ENCODE assay signal across 10 cellular contexts in the genomic region with DNA sequence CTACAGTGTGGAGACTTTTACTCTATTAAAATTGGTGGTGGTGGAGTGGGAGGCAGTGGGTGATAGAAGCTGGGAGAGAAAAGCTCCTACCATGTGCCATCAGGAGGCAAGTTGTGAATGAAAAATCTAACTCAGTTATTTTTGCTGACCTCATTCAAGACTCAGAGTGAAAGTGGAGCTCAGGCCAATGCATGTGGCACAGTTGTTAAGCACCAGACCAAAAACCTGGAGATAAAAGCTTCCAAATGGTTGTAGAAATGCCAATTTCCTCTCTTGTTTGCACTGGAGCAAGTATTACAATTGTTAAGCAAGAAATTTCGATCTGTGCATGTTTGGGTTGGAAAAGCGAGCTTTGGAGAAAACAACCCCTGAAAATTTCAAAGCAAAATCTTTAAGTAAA.
"Had no signal": no experiment of that assay in that cellular context is flagged by ENCODE, and none has a peak within 500 bp of the region (broad histone marks: within the 10 kb centered on the region; RNA-seq: fewer than 3 reads in every experiment).

No MANE protein-coding gene starts in this region.

- H3K4me1 ChIP-seq: colonic mucosa had no signal

- H3K4me3 ChIP-seq: colonic mucosa, heart right ventricle, left ventricle myocardium inferior, stomach had no signal

- ATAC-seq: activated CD4-positive, alpha-beta T cell treated with anti-CD3 and anti-CD28 coated beads for 36 hours; heart right ventricle had no signal

- H3K27me3 ChIP-seq: colonic mucosa, heart right ventricle, stomach had no signal

- DNase-seq: activated CD4-positive, alpha-beta memory T cell treated with anti-CD3 and anti-CD28 coated beads for 36 hours; activated CD4-positive, alpha-beta T cell treated with anti-CD3 and anti-CD28 coated beads for 36 hours; activated T-cell treated with anti-CD3 and anti-CD28 coated beads for 4 hours; amniotic stem cell; colonic mucosa; heart right ventricle; left ventricle myocardium inferior; small intestine; stimulated activated CD4-positive, alpha-beta T cell treated with anti-CD3 and anti-CD28 coated beads, Interleukin-4, amount 100 ng/mL, for 1 hour; stomach had no signal

- H3K27ac ChIP-seq: colonic mucosa, heart right ventricle, left ventricle myocardium inferior, stomach had no signal

- H3K36me3 ChIP-seq: colonic mucosa, heart right ventricle, left ventricle myocardium inferior, stomach had no signal

- FAIRE-seq: small intestine had no signal

- H3K9me3 ChIP-seq: colonic mucosa, heart right ventricle, left ventricle myocardium inferior, stomach had no signal
